ENCODE assay signal across 9 cellular contexts in genomic region chr19:50794074-50794777, GRCh38. TPM values are rescaled to one million over a fixed set of nuclear protein-coding genes. Genes with fewer than 3 reads are reported as not detected.
DNase-seq lines count a peak whose midpoint lies in the region; ATAC-seq and TF ChIP-seq lines count a peak whose summit lies in the region.
"Had no signal": no experiment of that assay in that cellular context is flagged by ENCODE, and none has a peak within 500 bp of the region (broad histone marks: within the 10 kb centered on the region; RNA-seq: fewer than 3 reads in every experiment).

No MANE protein-coding gene starts in this region.

- no peaks in the 10 kb centered on the region for H3K9me3 Mint-ChIP-seq in chondrocyte (ENCODE audit: low read depth)

- H3K27me3 ChIP-seq in BE2C (no peaks in the 10 kb centered on the region), uterus (no peaks in the 10 kb centered on the region)

- peaks cover 34% of the 10 kb centered on the region for H3K36me3 ChIP-seq in BE2C
- no peaks in the 10 kb centered on the region for H3K36me3 ChIP-seq in uterus

- intact Hi-C loops in uterus (cut with DNase I; ENCODE audit: low total_unique reads): no loop called here

- H3K4me3 ChIP-seq in BE2C (ENCODE audit: low read depth, low read length): no peak overlapping the region
- H3K4me3 ChIP-seq in GM12864 (ENCODE audit: low read depth, low read length): no peak overlapping the region
- H3K4me3 ChIP-seq in uterus: no peak overlapping the region

- H3K27ac ChIP-seq in uterus: no peak overlapping the region

- no peaks in the 10 kb centered on the region for H3K27me3 Mint-ChIP-seq in chondrocyte (ENCODE audit: low read depth)

- TF ChIP-seq CTCF in BE2C (IDR thresholded peaks at IDR 0.05; ENCODE audit: low read depth, low read length) (peak; percentile 40; the same call in 1 of the 2 replicates), GM12864 (IDR thresholded peaks at IDR 0.05; ENCODE audit: low read depth, low read length, missing control alignments) (peak; percentile 48), chondrocyte (IDR thresholded peaks at IDR 0.05) (no peak), uterus (IDR thresholded peaks at IDR 0.05) (no peak)

- no peak overlapping the region for H3K4me3 Mint-ChIP-seq in chondrocyte (ENCODE audit: unreplicated experiment)

- H3K9me3 ChIP-seq in BE2C (no peaks in the 10 kb centered on the region), uterus (no peaks in the 10 kb centered on the region)

- H3K36me3 Mint-ChIP-seq in chondrocyte (ENCODE audit: low read depth): peaks cover 8% of the 10 kb centered on the region

- H3K4me1 ChIP-seq in BE2C (peaks cover 8% of the 10 kb centered on the region), uterus (no peaks in the 10 kb centered on the region)

- ATAC-seq in GM21381 (IDR thresholded peaks at IDR 0.05; ENCODE audit: unreplicated experiment): no peak

- no peaks in the 10 kb centered on the region for H3K4me1 Mint-ChIP-seq in chondrocyte (ENCODE audit: low read depth)

- peak overlapping the region; percentile 27 for H3K27ac Mint-ChIP-seq in chondrocyte (ENCODE audit: unreplicated experiment)

- DNase-seq in BE2C (peak; percentile 66), GM12864 (ENCODE audit: low read depth) (no peak), NCI-H82 treated with DMSO at 0.1 percent for 48 hours (lab: John Stamatoyannopoulos, UW; ENCODE audit: unreplicated experiment) (peak; percentile 41), chondrocyte (ENCODE audit: low spot score) (no peak), uterus (no peak), NK-92 (lab: John Stamatoyannopoulos, UW; ENCODE audit: unreplicated experiment) (no peak), AG20443 (ENCODE audit: low spot score) (no peak)

- no peak for TF ChIP-seq POLR2A in uterus (IDR thresholded peaks at IDR 0.05)

RNA-seq across cellular contexts. Expression of gene ACP4, which starts 4.0 kb away (rescaled TPM):
- polyA plus RNA-seq in BE2C (2012; ENCODE audit: insufficient read depth, insufficient read length, low read depth): 0.54 TPM
- total RNA-seq in chondrocyte (not detected in 3 replicates), uterus (not detected)
- total RNA-seq: myocyte had no signal

RNA-seq across cellular contexts. Expression of gene GPR32, which starts 24.0 kb away (rescaled TPM):
- polyA plus RNA-seq in BE2C (2012; ENCODE audit: insufficient read depth, insufficient read length, low read depth): not detected
- total RNA-seq in chondrocyte (not detected in 3 replicates), uterus (not detected)
- total RNA-seq: myocyte had no signal

RNA-seq across cellular contexts. Expression of gene KLK1, which starts 29.4 kb away (rescaled TPM):
- polyA plus RNA-seq in BE2C (2012; ENCODE audit: insufficient read depth, insufficient read length, low read depth): 4.9 TPM
- total RNA-seq in chondrocyte: not detected in 3 replicates
- total RNA-seq in uterus: under 1 TPM in 1 of 4 donors, not detected in 3; 0.82 TPM
- total RNA-seq: myocyte had no signal

RNA-seq across cellular contexts. Expression of gene KLK15, which starts 39.1 kb away (rescaled TPM):
- not detected for polyA plus RNA-seq in BE2C (2012; ENCODE audit: insufficient read depth, insufficient read length, low read depth)
- total RNA-seq in chondrocyte (not detected in 3 replicates), uterus (not detected)
- total RNA-seq: myocyte had no signal

Comparison
In these comparisons a context has a peak if more than half of its experiments do, and no peak if none do; other contexts are left out.
1. DNase-seq: peak in BE2C (single experiment) and NCI-H82 treated with DMSO at 0.1 percent for 48 hours (single experiment); none in GM12864 (single experiment), chondrocyte (single experiment), uterus (0 of 2), NK-92 (single experiment) and AG20443 (single experiment).
2. CTCF ChIP-seq: peak in BE2C (single experiment) and GM12864 (single experiment); none in chondrocyte (single experiment) and uterus (0 of 4).